In genomic region chr9:94900222-94901018, GRCh38 we compare ENCODE assay signal across 10 cellular contexts.
DNase-seq lines count a peak whose midpoint lies in the region; ATAC-seq and TF ChIP-seq lines count a peak whose summit lies in the region.
"Had no signal": no experiment of that assay in that cellular context is flagged by ENCODE, and none has a peak within 500 bp of the region (broad histone marks: within the 10 kb centered on the region; RNA-seq: fewer than 3 reads in every experiment).

No MANE protein-coding gene starts in this region.

- H3K27me3 Mint-ChIP-seq in activated CD8-positive, alpha-beta T cell treated with anti-CD3 and anti-CD28 coated beads for 36 hours, result no peaks in the 10 kb centered on the region
- H3K27me3 Mint-ChIP-seq in activated CD8-positive, alpha-beta T cell treated with anti-CD3 and anti-CD28 coated beads, Interleukin-2, amount 10 ng/mL, durations not matched to agents 7 days and 5 days (ENCODE audit: low read depth), result no peaks in the 10 kb centered on the region
- no peaks in the 10 kb centered on the region for H3K27me3 Mint-ChIP-seq in chondrocyte (ENCODE audit: low read depth)

- in situ Hi-C loops in transverse colon (cut with MboI; ENCODE audit: low pct_ligation_motif_present in 1 of 4, low pct_unique_long_range_greater_than_20kb in 1 of 4, low sequenced_read_pairs in 3 of 4), result no loop called here

- peaks cover 1% of the 10 kb centered on the region for H3K36me3 Mint-ChIP-seq in activated CD8-positive, alpha-beta T cell treated with anti-CD3 and anti-CD28 coated beads for 36 hours (ENCODE audit: low read depth)
- no peaks in the 10 kb centered on the region for H3K36me3 Mint-ChIP-seq in activated CD8-positive, alpha-beta T cell treated with anti-CD3 and anti-CD28 coated beads, Interleukin-2, amount 10 ng/mL, durations not matched to agents 7 days and 5 days (ENCODE audit: low read depth)
- no peaks in the 10 kb centered on the region for H3K36me3 Mint-ChIP-seq in chondrocyte (ENCODE audit: low read depth)

- WGBS in transverse colon (ENCODE audit: low coverage in 1 of 2), 2 donors, result 34 to 65% methylated on average over 5 to 10 of the region's 10 CpGs

- TF ChIP-seq EP300 in transverse colon (IDR thresholded peaks at IDR 0.05; ENCODE audit: low read depth), result no peak

- TF ChIP-seq POLR2A in transverse colon (IDR thresholded peaks at IDR 0.05), result no peak

- CTCF ChIA-PET in activated CD8-positive, alpha-beta T cell treated with anti-CD3 and anti-CD28 coated beads for 36 hours (lab: Charles Lee), result no interaction called here
- CTCF ChIA-PET in activated CD8-positive, alpha-beta T cell treated with anti-CD3 and anti-CD28 coated beads, Interleukin-2, amount 10 ng/mL, durations not matched to agents 7 days and 5 days (lab: Charles Lee), result no interaction called here

- H3K4me1 ChIP-seq in lower lobe of right lung (peaks cover 17% of the 10 kb centered on the region), transverse colon (peaks cover 0 to 18% (median 9%) of the 10 kb centered on the region in 4 donors)

- peaks cover 10% of the 10 kb centered on the region for H3K4me1 Mint-ChIP-seq in activated CD8-positive, alpha-beta T cell treated with anti-CD3 and anti-CD28 coated beads for 36 hours (ENCODE audit: low read depth)
- no peaks in the 10 kb centered on the region for H3K4me1 Mint-ChIP-seq in activated CD8-positive, alpha-beta T cell treated with anti-CD3 and anti-CD28 coated beads, Interleukin-2, amount 10 ng/mL, durations not matched to agents 7 days and 5 days (ENCODE audit: low read depth)
- peaks cover 73% of the 10 kb centered on the region for H3K4me1 Mint-ChIP-seq in chondrocyte (ENCODE audit: low read depth)

- H3K27me3 ChIP-seq in lower lobe of right lung (ENCODE audit: low read depth) (no peaks in the 10 kb centered on the region), transverse colon (no peaks in the 10 kb centered on the region)

- POLR2A ChIA-PET in activated CD8-positive, alpha-beta T cell treated with anti-CD3 and anti-CD28 coated beads for 36 hours (lab: Charles Lee), result no interaction called here
- POLR2A ChIA-PET in activated CD8-positive, alpha-beta T cell treated with anti-CD3 and anti-CD28 coated beads, Interleukin-2, amount 10 ng/mL, durations not matched to agents 7 days and 5 days (lab: Charles Lee), result no interaction called here

- H3K27ac ChIP-seq in lower lobe of right lung, result peak overlapping the region; percentile 62
- H3K27ac ChIP-seq in transverse colon, result peak overlapping the region; percentile 73 to 81 (median 74)

- no peaks in the 10 kb centered on the region for H3K36me3 ChIP-seq in lower lobe of right lung
- H3K36me3 ChIP-seq in transverse colon, result no peaks in the 10 kb centered on the region

- no peaks in the 10 kb centered on the region for H3K9me3 ChIP-seq in lower lobe of right lung
- H3K9me3 ChIP-seq in transverse colon, result no peaks in the 10 kb centered on the region

- H3K27ac Mint-ChIP-seq in activated CD8-positive, alpha-beta T cell treated with anti-CD3 and anti-CD28 coated beads for 36 hours, result peak overlapping the region; percentile 71
- no peak overlapping the region for H3K27ac Mint-ChIP-seq in activated CD8-positive, alpha-beta T cell treated with anti-CD3 and anti-CD28 coated beads, Interleukin-2, amount 10 ng/mL, durations not matched to agents 7 days and 5 days
- peak overlapping the region; percentile 98 for H3K27ac Mint-ChIP-seq in chondrocyte (ENCODE audit: unreplicated experiment)

- H3K4me3 ChIP-seq in lower lobe of right lung, result no peak overlapping the region
- no peak overlapping the region for H3K4me3 ChIP-seq in transverse colon

- ATAC-seq in activated CD8-positive, alpha-beta T cell treated with anti-CD3 and anti-CD28 coated beads for 36 hours, result peak; percentile 68
- no peak for ATAC-seq in activated CD8-positive, alpha-beta T cell treated with anti-CD3 and anti-CD28 coated beads, Interleukin-2, amount 10 ng/mL, durations not matched to agents 7 days and 5 days
- ATAC-seq in lower lobe of right lung (peak; percentile 59 to 77), GM21737 (IDR thresholded peaks at IDR 0.05; ENCODE audit: unreplicated experiment) (no peak), HG03460 (IDR thresholded peaks at IDR 0.05; ENCODE audit: unreplicated experiment) (no peak)

- intact Hi-C loops in activated CD8-positive, alpha-beta T cell treated with anti-CD3 and anti-CD28 coated beads for 36 hours (cut with micrococcal nuclease), result no loop called here
- intact Hi-C loops in lower lobe of right lung (cut with DNase I), result no loop called here
- intact Hi-C loops in transverse colon (cut with DNase I; ENCODE audit: low total_unique reads), result no loop called here

- no peak overlapping the region for H3K4me3 Mint-ChIP-seq in activated CD8-positive, alpha-beta T cell treated with anti-CD3 and anti-CD28 coated beads for 36 hours
- H3K4me3 Mint-ChIP-seq in activated CD8-positive, alpha-beta T cell treated with anti-CD3 and anti-CD28 coated beads, Interleukin-2, amount 10 ng/mL, durations not matched to agents 7 days and 5 days, result no peak overlapping the region
- peak overlapping the region; percentile 53 for H3K4me3 Mint-ChIP-seq in chondrocyte (ENCODE audit: unreplicated experiment)

- no peak for DNase-seq in activated CD8-positive, alpha-beta T cell treated with anti-CD3 and anti-CD28 coated beads for 36 hours
- no peak for DNase-seq in activated CD8-positive, alpha-beta T cell treated with anti-CD3 and anti-CD28 coated beads, Interleukin-2, amount 10 ng/mL, durations not matched to agents 7 days and 5 days
- DNase-seq in chondrocyte (ENCODE audit: low spot score), result no peak
- DNase-seq in lower lobe of right lung, result no peak
- DNase-seq in transverse colon, result no peak
- DNase-seq in NCI-H2196 (lab: John Stamatoyannopoulos, UW; ENCODE audit: unreplicated experiment), result no peak
- DNase-seq: activated CD4-positive, CD25-positive, alpha-beta regulatory T cell treated with anti-CD3 and anti-CD28 coated beads, Interleukin-2, amount 50 U/mL, for 72 hours; AML-193 had no signal

- H3K9me3 Mint-ChIP-seq in activated CD8-positive, alpha-beta T cell treated with anti-CD3 and anti-CD28 coated beads for 36 hours, result no peaks in the 10 kb centered on the region
- no peaks in the 10 kb centered on the region for H3K9me3 Mint-ChIP-seq in activated CD8-positive, alpha-beta T cell treated with anti-CD3 and anti-CD28 coated beads, Interleukin-2, amount 10 ng/mL, durations not matched to agents 7 days and 5 days (ENCODE audit: insufficient read depth)
- no peaks in the 10 kb centered on the region for H3K9me3 Mint-ChIP-seq in chondrocyte (ENCODE audit: low read depth)

- no peak for TF ChIP-seq CTCF in activated CD8-positive, alpha-beta T cell treated with anti-CD3 and anti-CD28 coated beads for 36 hours (IDR thresholded peaks at IDR 0.05)
- TF ChIP-seq CTCF in chondrocyte (IDR thresholded peaks at IDR 0.05), result no peak
- no peak for TF ChIP-seq CTCF in lower lobe of right lung (IDR thresholded peaks at IDR 0.05)
- no peak for TF ChIP-seq CTCF in transverse colon (IDR thresholded peaks at IDR 0.05)

Comparison
In these comparisons a context has a peak if more than half of its experiments do, and no peak if none do; other contexts are left out.
1. ATAC-seq: peak in activated CD8-positive, alpha-beta T cell treated with anti-CD3 and anti-CD28 coated beads for 36 hours (single experiment) and lower lobe of right lung (2 of 2); none in activated CD8-positive, alpha-beta T cell treated with anti-CD3 and anti-CD28 coated beads, Interleukin-2, amount 10 ng/mL, durations not matched to agents 7 days and 5 days (single experiment), GM21737 (single experiment) and HG03460 (single experiment).